In the genomic region with DNA sequence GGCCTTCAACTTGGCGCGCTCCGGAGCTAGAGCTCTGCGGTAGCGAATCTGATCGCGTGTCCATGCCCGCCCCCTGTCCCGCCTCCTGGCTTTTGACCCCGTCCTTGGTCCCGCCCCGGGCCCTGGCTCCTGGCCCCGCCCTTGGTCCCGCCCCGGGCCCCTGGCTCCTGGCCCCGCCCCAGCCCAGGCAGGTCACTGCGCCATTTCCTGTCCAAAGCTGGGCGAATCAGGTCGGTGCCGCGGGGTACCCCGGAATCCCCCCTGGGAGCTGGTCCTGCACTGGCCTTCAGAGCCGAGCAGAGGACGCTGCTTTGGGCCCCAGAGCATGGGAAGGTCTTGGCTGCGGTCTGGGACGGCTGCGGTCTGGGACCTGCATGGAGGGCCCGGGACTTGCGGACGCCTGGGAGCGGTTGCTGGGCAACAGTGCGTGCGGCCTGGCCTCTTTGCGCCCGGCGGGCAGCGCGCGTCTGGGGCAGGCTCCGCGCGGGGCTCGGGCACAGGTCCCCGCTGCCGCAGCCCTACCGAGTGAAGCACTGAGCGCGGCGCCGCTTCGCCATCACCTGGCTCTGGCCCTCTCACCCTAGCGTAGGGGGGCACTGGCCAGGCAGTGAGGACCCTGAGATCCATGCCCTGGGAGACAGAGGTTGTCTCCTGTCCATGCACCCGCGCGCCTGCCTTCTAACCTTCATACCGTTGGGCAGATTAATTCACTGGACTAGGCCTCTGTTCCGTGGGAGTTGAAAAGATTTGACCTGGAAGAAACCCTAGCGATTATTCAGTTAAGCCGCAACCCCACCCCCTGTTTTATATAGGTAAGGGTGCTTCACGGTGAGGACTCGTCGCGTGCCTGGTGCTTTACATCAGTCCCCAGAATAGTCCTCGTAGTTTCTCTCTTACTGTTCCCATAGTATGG, we compare ENCODE assay signal across 8 cellular contexts. TPM values are rescaled to one million over a fixed set of nuclear protein-coding genes. Genes with fewer than 3 reads are reported as not detected.
DNase-seq lines count a peak whose midpoint lies in the region; ATAC-seq, FAIRE-seq and TF ChIP-seq lines count a peak whose summit lies in the region.

Gene TTC12, plus strand, starts transcription at position 195 of the 913 bp plus-strand sequence. CDS start 1,675 bp downstream, outside the sequence.

- H2BK12ac ChIP-seq in H1 (ENCODE audit: low read depth, low read length), result no peak within 1 kb of the TSS

- TF ChIP-seq RAD21 in H1 (IDR thresholded peaks at IDR 0.05 in 1 of 2, conservative IDR thresholded peaks at IDR 0.05 in 1 of 2; ENCODE audit: low read depth in 2 of 2, low read length in 2 of 2), result 0 out of 4 replicates have a peak, but pooled peaks of 1 of the 2 experiments have one; percentile 5

- no peaks in the 10 kb centered on the region for H3K9me3 ChIP-seq in H1 (ENCODE audit: insufficient read depth in 2 of 2, low read depth in 1 of 2, low read length in 1 of 2)

- peak within 1 kb of the TSS; percentile 82 for H4K5ac ChIP-seq in H1 (ENCODE audit: insufficient read length, low read depth, low read length)

- H2AFZ ChIP-seq in H1 (ENCODE audit: low read length), result peak within 1 kb of the TSS; percentile 86

- H2BK5ac ChIP-seq in H1 (ENCODE audit: low read depth, low read length), result no peak within 1 kb of the TSS; the same call in 1 of the 2 replicates

- H3K23me2 ChIP-seq in H1 (ENCODE audit: low read depth, low read length), result peaks cover 6% of the 10 kb centered on the region

- CTCF ChIA-PET in H1 (lab: Charles Lee; ENCODE audit: partially characterized antibody), result interaction anchor here (0.6 to 1.3 kb wide), 10 partner anchors 8 to 217 kb away, joined by 3 to 5 read pairs (median 4); no protein-coding TSS in a partner anchor

- H2BK15ac ChIP-seq in H1 (ENCODE audit: low read length), result no peak within 1 kb of the TSS

- POLR2A ChIA-PET in H1 (lab: Charles Lee; ENCODE audit: partially characterized antibody), result interaction anchor here (1.0 to 1.2 kb wide), 2 partner anchors 15 to 17 kb away, joined by 3 read pairs; no protein-coding TSS in a partner anchor

- TF ChIP-seq POLR2A in H1 (IDR thresholded peaks at IDR 0.05; ENCODE audit: control extremely low read depth in 1 of 2, low read depth in 2 of 2, low read length in 2 of 2), result peak in 1 of 2 experiments; percentile 84; a peak in 2 of 3 replicates

- TF ChIP-seq CTCF in AG09319 (IDR thresholded peaks at IDR 0.05; ENCODE audit: low read depth, low read length) (no peak), H1 (IDR thresholded peaks at IDR 0.05; ENCODE audit: control extremely low read depth in 1 of 3, insufficient read depth in 1 of 3, low read depth in 1 of 3, low read length in 3 of 3) (no peak)

- H3K4me1 ChIP-seq in H1 (replicated peaks in 1 of 4; ENCODE audit: control insufficient read depth in 3 of 4, insufficient read depth in 4 of 4, low read length in 3 of 4), result peaks cover 0 to 13% (median 6%) of the 10 kb centered on the region in 4 experiments; a peak in 6 of 7 replicates

- H3K4me2 ChIP-seq in H1 (ENCODE audit: insufficient read depth in 1 of 2, low read depth in 2 of 2, low read length in 2 of 2), result peak within 1 kb of the TSS; percentile 92 to 93

- no peaks in the 10 kb centered on the region for H3K79me1 ChIP-seq in H1 (ENCODE audit: low read depth, low read length)

- peak within 1 kb of the TSS; percentile 34 for H3K4ac ChIP-seq in H1 (replicated peaks; ENCODE audit: insufficient read length, low read depth, low read length)

- H3K4me3 ChIP-seq in H1 (ENCODE audit: extremely low read depth in 1 of 4, insufficient read depth in 2 of 4, low read depth in 3 of 4, low read length in 4 of 4), result peak within 1 kb of the TSS; percentile 70 to 79 (median 72)

- H3K56ac ChIP-seq in H1 (replicated peaks; ENCODE audit: insufficient read length, low read depth, low read length), result no peak within 1 kb of the TSS

- no peaks in the 10 kb centered on the region for H4K20me1 ChIP-seq in H1 (replicated peaks in 1 of 2; ENCODE audit: control insufficient read depth in 1 of 2, insufficient read depth in 2 of 2, low read length in 2 of 2)

- no peaks in the 10 kb centered on the region for H3K36me3 ChIP-seq in H1 (ENCODE audit: control insufficient read depth in 2 of 4, insufficient read depth in 4 of 4, low read length in 3 of 4)

- H3K18ac ChIP-seq in H1 (ENCODE audit: extremely low read depth, low read length), result peak within 1 kb of the TSS; percentile 71; the same call in 1 of the 2 replicates

- ATAC-seq in GM19035 (IDR thresholded peaks at IDR 0.05; ENCODE audit: unreplicated experiment) (peak; percentile 98), HG03354 (IDR thresholded peaks at IDR 0.05; ENCODE audit: poor library complexity, severe bottlenecking, unreplicated experiment) (peak; percentile 99)

- DNase-seq in AG09319 (ENCODE audit: extremely low read depth, low read depth), result peak; percentile 50
- DNase-seq in NCI-H82 treated with DMSO at 0.1 percent for 48 hours (lab: John Stamatoyannopoulos, UW; ENCODE audit: unreplicated experiment), result peak; percentile 68
- peak; percentile 76 to 92 (median 77) for DNase-seq in activated CD8-positive, alpha-beta memory T cell treated with anti-CD3 and anti-CD28 coated beads for 48 hours (ENCODE audit: low read depth in 2 of 3, low spot score in 2 of 3)
- DNase-seq in H1 (ENCODE audit: low read depth in 1 of 2, low spot score in 2 of 2), result peak; percentile 73 to 97
- peak; percentile 97 for DNase-seq in mesenteric fat pad (ENCODE audit: low spot score)
- DNase-seq in stimulated activated CD8-positive, alpha-beta memory T cell treated with anti-CD3 and anti-CD28 coated beads, Interleukin-12 subunit alpha, Interleukin-12 subunit beta, amount 100 ng/mL, for 4 hours (ENCODE audit: low read depth), result peak; percentile 89

- no peak within 1 kb of the TSS for H2AK5ac ChIP-seq in H1 (ENCODE audit: low read depth, low read length)

- no peak within 1 kb of the TSS for H4K91ac ChIP-seq in H1 (replicated peaks; ENCODE audit: insufficient read length, low read length)

- peak within 1 kb of the TSS; percentile 79 for H4K8ac ChIP-seq in H1 (ENCODE audit: extremely low read depth, insufficient read depth, low read length)

- no peak within 1 kb of the TSS for H2BK120ac ChIP-seq in H1 (replicated peaks; ENCODE audit: low read depth, low read length)

- H3K27me3 ChIP-seq in H1 (replicated peaks in 1 of 4; ENCODE audit: control insufficient read depth in 3 of 4, extremely low read depth in 1 of 4, insufficient read depth in 3 of 4, low read length in 3 of 4), result peaks cover 0 to 8% (median 3%) of the 10 kb centered on the region in 4 experiments; a peak in 1 of 7 replicates

- no peak for TF ChIP-seq EP300 in H1 (IDR thresholded peaks at IDR 0.05; ENCODE audit: borderline replicate concordance in 1 of 2, low read depth in 2 of 2, low read length in 2 of 2)

- peak within 1 kb of the TSS; percentile 49 to 74 (median 66) for H3K9ac ChIP-seq in H1 (replicated peaks in 1 of 4; ENCODE audit: extremely low read depth in 1 of 4, low read depth in 3 of 4, low read length in 3 of 4)

- H3K27ac ChIP-seq in H1 (ENCODE audit: low read depth, low read length), result peak within 1 kb of the TSS; percentile 76

- H3K79me2 ChIP-seq in H1 (ENCODE audit: control insufficient read depth in 1 of 2, insufficient read depth in 2 of 2, low read length in 2 of 2), result no peaks in the 10 kb centered on the region

- H3K23ac ChIP-seq in H1 (ENCODE audit: insufficient read length), result no peak within 1 kb of the TSS

- WGBS in H1 (ENCODE audit: extremely low coverage in 1 of 2, insufficient coverage in 1 of 2, insufficient read length in 1 of 2, insufficient replicate concordance in 2 of 2, low coverage in 1 of 2, low lambda C conversion rate in 2 of 2, missing lambda C conversion rate in 1 of 2), 2 experiments, result 10% methylated on average over 39 of the region's 64 CpGs; no CpG with 5 or more reads in 1 of the 2 experiments

- no peak within 1 kb of the TSS for H3K14ac ChIP-seq in H1 (ENCODE audit: insufficient read length)

- no peak within 1 kb of the TSS for H2BK20ac ChIP-seq in H1 (ENCODE audit: low read length)

- no peak for FAIRE-seq in H1 (lab: Jason Lieb, UNC)

TF ChIP-seq in H1, 55 proteins besides CTCF, POLR2A, EP300 and RAD21 (continues in another document):
- TF ChIP-seq SP1 (IDR thresholded peaks at IDR 0.05; ENCODE audit: low read depth, low read length), result peak; percentile 51; the same call in 1 of the 2 replicates
- TF ChIP-seq SIN3A (conservative IDR thresholded peaks at IDR 0.05 in 1 of 2, IDR thresholded peaks at IDR 0.05 in 1 of 2; ENCODE audit: low read depth in 1 of 2, low read length in 2 of 2), result peak in 1 of 2 experiments; percentile 93; a peak in 2 of 4 replicates
- peak; percentile 83 for TF ChIP-seq TAF7 (optimal IDR thresholded peaks at IDR 0.05; ENCODE audit: borderline replicate concordance, low read depth, low read length)
- TF ChIP-seq E2F6 (IDR thresholded peaks at IDR 0.05), result peak; percentile 86; the same call in 1 of the 2 replicates
- peak; percentile 80 for TF ChIP-seq TAF1 (IDR thresholded peaks at IDR 0.05; ENCODE audit: low read depth, low read length)
- TF ChIP-seq POLR2AphosphoS5 (IDR thresholded peaks at IDR 0.05; ENCODE audit: low read depth, low read length), result peak; percentile 71; the same call in 1 of the 2 replicates
- no peak for TF ChIP-seq SIRT6 (IDR thresholded peaks at IDR 0.05; ENCODE audit: low read length)
- TF ChIP-seq CREB1 (IDR thresholded peaks at IDR 0.05), result peak; percentile 48
- peak; percentile 72 for TF ChIP-seq MAX (IDR thresholded peaks at IDR 0.05)
- peak; percentile 77 for TF ChIP-seq TBP (IDR thresholded peaks at IDR 0.05; ENCODE audit: low read depth, low read length)
- peak; percentile 88 for TF ChIP-seq PHF8 (conservative IDR thresholded peaks at IDR 0.05; ENCODE audit: low read depth, low read length)

RNA-seq across cellular contexts. Expression of gene TTC12, which starts in this region (rescaled TPM):
- total RNA-seq in H1 (2021; fragmentation: NEBNext Ultra II Directional; extraction: Animal tissue kit (Norgen Biotek cat#: 25700)), result 7.4 and 9.0 TPM in 2 replicates
- 4.7 and 5.1 TPM in 2 replicates for polyA plus RNA-seq in H1 (2011; rRNA removed)
- polyA plus RNA-seq in H1 (2011; cell fraction: cytosol; rRNA removed), result 8.0 TPM
- 26.4 TPM for polyA plus RNA-seq in H1 (2011; cell fraction: nucleus; rRNA removed)
- 6.2 to 11.4 TPM (median 7.5 TPM) in 4 replicates for polyA plus RNA-seq in H1 (2012, experiment 1 of 2)
- polyA plus RNA-seq in H1 (2012, experiment 2 of 2), result 1.1 TPM
- polyA plus RNA-seq in H1 (2013, experiment 1 of 2), result 6.7 TPM
- polyA plus RNA-seq in H1 (2013, experiment 2 of 2), result 6.8 TPM
- polyA minus RNA-seq in H1 (2011; rRNA and poly(A)+ RNA removed), result 9.6 and 14.1 TPM in 2 replicates
- 10.9 TPM for polyA minus RNA-seq in H1 (2011; cell fraction: cytosol; rRNA and poly(A)+ RNA removed)
- polyA minus RNA-seq in H1 (2011; cell fraction: nucleus; rRNA and poly(A)+ RNA removed), result 33.3 TPM
- total RNA-seq in mesenteric fat pad, result 2.7 TPM

Comparison
In these comparisons a context has a peak if more than half of its experiments do, and no peak if none do; other contexts are left out.
1. Peak in every context shown above with its lines: DNase-seq, ATAC-seq, H3K4me3 ChIP-seq and H3K27ac ChIP-seq.